In genomic region chr5:81068635-81069034, GRCh38 we compare ENCODE assay signal across 1 cellular context.
TF ChIP-seq lines count a peak whose summit lies in the region.

No MANE protein-coding gene starts in this region.

TF ChIP-seq in IMR-90, 13 proteins besides CTCF, POLR2A, EP300 and RAD21:
- TF ChIP-seq FOS (IDR thresholded peaks at IDR 0.05; ENCODE audit: low read depth, low read length) (no peak), MXI1 (IDR thresholded peaks at IDR 0.05; ENCODE audit: borderline replicate concordance, low read depth, low read length) (no peak), CHD1 (IDR thresholded peaks at IDR 0.05; ENCODE audit: low read depth, low read length) (no peak), MAZ (IDR thresholded peaks at IDR 0.05; ENCODE audit: borderline replicate concordance, low read depth, low read length) (no peak), RCOR1 (IDR thresholded peaks at IDR 0.05; ENCODE audit: insufficient replicate concordance, low read length) (no peak), NFE2L2 (IDR thresholded peaks at IDR 0.05; ENCODE audit: low read depth, low read length) (no peak)
TF ChIP-seq in IMR-90: peak in this region for 0.
